ENCODE assay signal across 8 cellular contexts in the genomic region with DNA sequence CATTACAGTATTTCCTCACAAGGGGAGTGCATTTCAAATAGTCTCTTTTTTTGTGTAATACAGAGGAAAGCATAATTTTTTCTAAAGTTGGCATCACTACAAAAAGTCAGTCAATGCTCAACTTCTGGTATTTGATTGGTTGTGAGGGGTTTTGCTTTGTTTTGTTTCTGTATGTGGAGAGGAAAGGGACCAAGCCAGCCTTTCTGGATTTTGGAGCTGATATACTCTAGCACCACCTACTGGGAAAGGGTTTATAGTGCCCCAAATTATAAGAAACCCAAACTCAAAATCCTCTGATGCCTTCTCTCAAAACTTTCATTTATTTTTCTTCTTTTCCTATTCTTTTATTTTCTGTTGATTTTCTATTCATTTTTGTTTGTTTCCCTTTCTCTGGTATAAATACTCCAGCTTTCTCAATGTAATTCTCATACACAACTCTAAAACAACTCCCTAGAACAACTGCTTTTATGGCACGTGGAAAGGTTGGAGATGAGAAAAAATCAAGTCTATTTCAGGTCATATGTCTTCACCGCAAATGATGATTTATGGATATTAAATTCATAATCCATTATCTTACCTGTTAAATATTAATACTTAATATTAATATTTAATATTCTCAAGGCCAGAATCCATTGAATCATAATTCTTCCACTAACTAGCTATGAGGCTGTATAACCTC.
DNase-seq lines count a peak whose midpoint lies in the region; ATAC-seq, FAIRE-seq and TF ChIP-seq lines count a peak whose summit lies in the region.

No MANE protein-coding gene starts in this region.

- H3K4me3 ChIP-seq in OCI-LY7 (ENCODE audit: low read depth, low read length, poor library complexity, severe bottlenecking) (no peak overlapping the region), H1 (ENCODE audit: extremely low read depth in 1 of 4, insufficient read depth in 2 of 4, low read depth in 3 of 4, low read length in 4 of 4) (no peak overlapping the region), mucosa of descending colon (no peak overlapping the region)

- ATAC-seq in HG03342 (IDR thresholded peaks at IDR 0.05; ENCODE audit: unreplicated experiment) (peak; percentile 69), mucosa of descending colon (peak; percentile 55), GM19023 (IDR thresholded peaks at IDR 0.05; ENCODE audit: unreplicated experiment) (no peak), GM19463 (IDR thresholded peaks at IDR 0.05; ENCODE audit: unreplicated experiment) (no peak)

- no peak overlapping the region for H3K9ac ChIP-seq in H1 (replicated peaks in 1 of 4; ENCODE audit: extremely low read depth in 1 of 4, low read depth in 3 of 4, low read length in 3 of 4)

- no peak for TF ChIP-seq EP300 in H1 (IDR thresholded peaks at IDR 0.05; ENCODE audit: borderline replicate concordance in 1 of 2, low read depth in 2 of 2, low read length in 2 of 2)

- no peak for TF ChIP-seq POLR2A in H1 (IDR thresholded peaks at IDR 0.05; ENCODE audit: control extremely low read depth in 1 of 2, low read depth in 2 of 2, low read length in 2 of 2)

- H3K4me1 ChIP-seq in OCI-LY7 (ENCODE audit: insufficient read depth, low read length, poor library complexity, severe bottlenecking) = no peaks in the 10 kb centered on the region
- peaks cover 0 to 7% (median 0%) of the 10 kb centered on the region in 4 experiments; a peak in 1 of 7 replicates for H3K4me1 ChIP-seq in H1 (replicated peaks in 1 of 4; ENCODE audit: control insufficient read depth in 3 of 4, insufficient read depth in 4 of 4, low read length in 3 of 4)
- peaks cover 12% of the 10 kb centered on the region for H3K4me1 ChIP-seq in mucosa of descending colon (ENCODE audit: low read depth)

- H3K56ac ChIP-seq in H1 (replicated peaks; ENCODE audit: insufficient read length, low read depth, low read length) = no peak overlapping the region

- H3K79me2 ChIP-seq in OCI-LY7 (ENCODE audit: insufficient read depth, low read depth, low read length) = no peaks in the 10 kb centered on the region
- no peaks in the 10 kb centered on the region for H3K79me2 ChIP-seq in H1 (ENCODE audit: control insufficient read depth in 1 of 2, insufficient read depth in 2 of 2, low read length in 2 of 2)

- H3K9me2 ChIP-seq in OCI-LY7 (ENCODE audit: insufficient read depth, low read length) = no peaks in the 10 kb centered on the region

- no peak overlapping the region for H2AK5ac ChIP-seq in H1 (ENCODE audit: low read depth, low read length)

- H4K20me1 ChIP-seq in OCI-LY7 (ENCODE audit: insufficient read depth, low read length) (no peaks in the 10 kb centered on the region), H1 (replicated peaks in 1 of 2; ENCODE audit: control insufficient read depth in 1 of 2, insufficient read depth in 2 of 2, low read length in 2 of 2) (no peaks in the 10 kb centered on the region)

- TF ChIP-seq CTCF in OCI-LY7 (conservative IDR thresholded peaks at IDR 0.05; ENCODE audit: low read length) = peak; percentile 87
- peak in 2 of 3 experiments; percentile 69; a peak in 3 of 4 replicates for TF ChIP-seq CTCF in H1 (IDR thresholded peaks at IDR 0.05; ENCODE audit: control extremely low read depth in 1 of 3, insufficient read depth in 1 of 3, low read depth in 1 of 3, low read length in 3 of 3)
- peak; percentile 41 for TF ChIP-seq CTCF in mucosa of descending colon (IDR thresholded peaks at IDR 0.05)

- CTCF ChIA-PET in OCI-LY7 (lab: Charles Lee; ENCODE audit: unreplicated experiment) (no interaction called here), H1 (lab: Charles Lee; ENCODE audit: partially characterized antibody) (interaction anchor here (0.6 to 5.4 kb wide), 16 partner anchors 8 to 238 kb away, joined by 3 to 43 read pairs (median 4); no protein-coding TSS in a partner anchor)

- no peak overlapping the region for H3K4ac ChIP-seq in H1 (replicated peaks; ENCODE audit: insufficient read length, low read depth, low read length)

- no peak overlapping the region for H4K5ac ChIP-seq in H1 (ENCODE audit: insufficient read length, low read depth, low read length)

- no peak overlapping the region for H3K23ac ChIP-seq in H1 (ENCODE audit: insufficient read length)

- H4K91ac ChIP-seq in H1 (replicated peaks; ENCODE audit: insufficient read length, low read length) = no peak overlapping the region

- no peak overlapping the region for H3K27ac ChIP-seq in OCI-LY7 (ENCODE audit: low read depth, low read length, poor library complexity, severe bottlenecking)
- H3K27ac ChIP-seq in H1 (ENCODE audit: low read depth, low read length) = no peak overlapping the region

- no peak overlapping the region for H3K14ac ChIP-seq in H1 (ENCODE audit: insufficient read length)

- no peaks in the 10 kb centered on the region for H3K79me1 ChIP-seq in H1 (ENCODE audit: low read depth, low read length)

- intact Hi-C loops in OCI-LY7 (cut with micrococcal nuclease; ENCODE audit: unreplicated experiment) (loop anchor here (5.0 kb wide), 1 partner anchor 225 kb away; no protein-coding TSS in a partner anchor), mucosa of descending colon (cut with DNase I, micrococcal nuclease) (loop anchor here (2.0 to 10.0 kb wide), 2 partner anchors 59 to 227 kb away; no protein-coding TSS in a partner anchor)

- H2AFZ ChIP-seq in OCI-LY7 (ENCODE audit: low read length) (no peak overlapping the region), H1 (ENCODE audit: low read length) (no peak overlapping the region)

- no peak overlapping the region for H4K8ac ChIP-seq in H1 (ENCODE audit: extremely low read depth, insufficient read depth, low read length)

- POLR2A ChIA-PET in OCI-LY7 (lab: Charles Lee) (no interaction called here), H1 (lab: Charles Lee; ENCODE audit: partially characterized antibody) (no interaction called here)

- no TSS peak for BruUV-seq in OCI-LY7 (replicated peaks; lab: Mats Ljungman, UMichigan)

- no peak overlapping the region for H2BK120ac ChIP-seq in H1 (replicated peaks; ENCODE audit: low read depth, low read length)

- no peak overlapping the region for H3K18ac ChIP-seq in H1 (ENCODE audit: extremely low read depth, low read length)

- no peak overlapping the region for H2BK15ac ChIP-seq in H1 (ENCODE audit: low read length)

- no peaks in the 10 kb centered on the region for H3K27me3 ChIP-seq in H1 (replicated peaks in 1 of 4; ENCODE audit: control insufficient read depth in 3 of 4, extremely low read depth in 1 of 4, insufficient read depth in 3 of 4, low read length in 3 of 4)

- no peak overlapping the region for H3K4me2 ChIP-seq in OCI-LY7 (ENCODE audit: low read length)
- H3K4me2 ChIP-seq in H1 (ENCODE audit: insufficient read depth in 1 of 2, low read depth in 2 of 2, low read length in 2 of 2) = no peak overlapping the region

- TF ChIP-seq RAD21 in H1 (IDR thresholded peaks at IDR 0.05 in 1 of 2, conservative IDR thresholded peaks at IDR 0.05 in 1 of 2; ENCODE audit: low read depth in 2 of 2, low read length in 2 of 2) = peak; percentile 79 to 82

- WGBS in H1 (ENCODE audit: extremely low coverage in 1 of 2, insufficient coverage in 1 of 2, insufficient read length in 1 of 2, insufficient replicate concordance in 2 of 2, low coverage in 1 of 2, low lambda C conversion rate in 2 of 2, missing lambda C conversion rate in 1 of 2), 2 experiments = 90% methylated on average over 2 of the region's 2 CpGs; no CpG with 5 or more reads in 1 of the 2 experiments

- no peaks in the 10 kb centered on the region; the same call in 1 of the 2 replicates for H3K23me2 ChIP-seq in H1 (ENCODE audit: low read depth, low read length)

- H3K9me3 ChIP-seq in OCI-LY7 (ENCODE audit: low read length) (no peaks in the 10 kb centered on the region), H1 (ENCODE audit: insufficient read depth in 2 of 2, low read depth in 1 of 2, low read length in 1 of 2) (no peaks in the 10 kb centered on the region), mucosa of descending colon (no peaks in the 10 kb centered on the region)

- peak; percentile 7 for DNase-seq in NCI-H2107 treated with DMSO at 0.1 percent for 48 hours (lab: John Stamatoyannopoulos, UW; ENCODE audit: unreplicated experiment)
- no peak for DNase-seq in NCI-H2107 (lab: John Stamatoyannopoulos, UW)
- DNase-seq in OCI-LY7 (ENCODE audit: low spot score) = peak; percentile 30
- no peak for DNase-seq in H1 (ENCODE audit: low read depth in 1 of 2, low spot score in 2 of 2)
- DNase-seq in mucosa of descending colon = peak in 1 of 3 donors; percentile 47

- no peak overlapping the region for H2BK20ac ChIP-seq in H1 (ENCODE audit: low read length)

- no peak overlapping the region for H2BK12ac ChIP-seq in H1 (ENCODE audit: low read depth, low read length)

- no peak overlapping the region for H2BK5ac ChIP-seq in H1 (ENCODE audit: low read depth, low read length)

- peak; percentile 95 for FAIRE-seq in H1 (lab: Jason Lieb, UNC)

- H3K36me3 ChIP-seq in OCI-LY7 (ENCODE audit: insufficient read depth, low read length) (no peaks in the 10 kb centered on the region), H1 (ENCODE audit: control insufficient read depth in 2 of 4, insufficient read depth in 4 of 4, low read length in 3 of 4) (no peaks in the 10 kb centered on the region), mucosa of descending colon (ENCODE audit: low read depth) (no peaks in the 10 kb centered on the region)

TF ChIP-seq in H1, 55 proteins besides CTCF, POLR2A, EP300 and RAD21 (continues in another document):
- TF ChIP-seq BACH1 (IDR thresholded peaks at IDR 0.05; ENCODE audit: low read length) = no peak
- TF ChIP-seq PHF8 (conservative IDR thresholded peaks at IDR 0.05; ENCODE audit: low read depth, low read length) = no peak
- TF ChIP-seq JUN (IDR thresholded peaks at IDR 0.05; ENCODE audit: low read depth, low read length) = no peak
- TF ChIP-seq CBX8 (IDR thresholded peaks at IDR 0.05; ENCODE audit: borderline replicate concordance, low read depth, low read length) = no peak
- TF ChIP-seq SP2 (IDR thresholded peaks at IDR 0.05; ENCODE audit: low read length) = no peak
- TF ChIP-seq, protein P1, sequence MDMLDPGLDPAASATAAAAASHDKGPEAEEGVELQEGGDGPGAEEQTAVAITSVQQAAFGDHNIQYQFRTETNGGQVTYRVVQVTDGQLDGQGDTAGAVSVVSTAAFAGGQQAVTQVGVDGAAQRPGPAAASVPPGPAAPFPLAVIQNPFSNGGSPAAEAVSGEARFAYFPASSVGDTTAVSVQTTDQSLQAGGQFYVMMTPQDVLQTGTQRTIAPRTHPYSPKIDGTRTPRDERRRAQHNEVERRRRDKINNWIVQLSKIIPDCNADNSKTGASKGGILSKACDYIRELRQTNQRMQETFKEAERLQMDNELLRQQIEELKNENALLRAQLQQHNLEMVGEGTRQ (IDR thresholded peaks at IDR 0.05; ENCODE audit: low read length) = no peak
- TF ChIP-seq EZH2 (IDR thresholded peaks at IDR 0.05; ENCODE audit: low read depth, low read length, severe bottlenecking) = no peak
- no peak for TF ChIP-seq KDM1A (IDR thresholded peaks at IDR 0.05; ENCODE audit: borderline replicate concordance, low read length)
- TF ChIP-seq SAP30 (IDR thresholded peaks at IDR 0.05; ENCODE audit: insufficient read depth, insufficient replicate concordance, low read length) = no peak
- no peak for TF ChIP-seq EGR1 (IDR thresholded peaks at IDR 0.05; ENCODE audit: borderline replicate concordance, low read depth, low read length)
- no peak for TF ChIP-seq GABPA (IDR thresholded peaks at IDR 0.05; ENCODE audit: borderline replicate concordance, insufficient read depth, low read length)
- TF ChIP-seq SRF (IDR thresholded peaks at IDR 0.05; ENCODE audit: low read depth, low read length) = no peak

Comparison
In these comparisons a context has a peak if more than half of its experiments do, and no peak if none do; other contexts are left out.
1. DNase-seq: peak in NCI-H2107 treated with DMSO at 0.1 percent for 48 hours (single experiment) and OCI-LY7 (single experiment); none in NCI-H2107 (single experiment) and H1 (0 of 2).
2. ATAC-seq: peak in HG03342 (single experiment) and mucosa of descending colon (single experiment); none in GM19023 (single experiment) and GM19463 (single experiment).
3. Peak in every context shown above with its lines, with median percentiles within 50 percentile points of each other: CTCF ChIP-seq.